Comparison of ENCODE assay signal across 1 cellular context in the genomic region with DNA sequence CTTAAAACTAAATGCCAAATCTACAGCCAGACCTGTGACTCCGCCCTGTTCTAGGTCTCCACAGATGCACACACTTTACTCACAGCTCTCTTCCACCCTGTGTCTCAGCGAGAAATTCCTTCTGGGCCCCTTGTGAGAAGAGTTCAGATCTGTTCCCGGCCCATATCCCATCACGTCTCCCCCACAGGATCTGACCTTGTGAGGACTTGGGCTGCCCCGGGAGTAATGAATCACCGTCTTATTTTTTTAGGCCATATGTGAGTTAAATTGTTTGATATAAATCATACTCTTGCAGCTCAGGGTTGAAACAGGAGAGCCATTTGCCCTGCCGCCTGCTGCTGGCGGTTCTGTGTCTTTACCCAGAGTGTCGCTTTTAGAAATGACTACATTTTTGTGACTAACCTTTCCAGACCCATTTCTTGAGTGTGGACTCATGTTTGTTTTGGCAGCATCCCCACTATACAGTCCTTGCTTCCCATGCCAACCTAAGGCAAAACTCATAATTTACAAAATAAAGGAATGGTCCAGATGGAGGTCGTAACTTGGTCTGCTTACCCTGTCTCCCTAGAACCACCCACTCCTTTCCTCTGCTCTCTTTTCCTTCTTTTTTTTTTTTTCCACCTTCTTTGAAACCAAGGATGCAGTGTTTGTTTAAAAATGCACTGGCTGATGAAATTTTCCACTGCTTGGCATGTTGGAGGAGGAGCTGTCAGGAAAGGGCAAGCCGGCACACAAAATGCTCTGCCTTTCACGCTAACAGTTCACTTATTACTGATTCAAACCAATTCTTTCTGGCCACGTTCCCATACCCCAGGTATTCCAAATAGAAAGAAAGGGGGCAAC.
TF ChIP-seq lines count a peak whose summit lies in the region.

No MANE protein-coding gene starts in this region.

TF ChIP-seq in GM23338, 12 proteins besides CTCF, POLR2A, EP300 and RAD21 (continued from another document):
- TF ChIP-seq, protein P1, sequence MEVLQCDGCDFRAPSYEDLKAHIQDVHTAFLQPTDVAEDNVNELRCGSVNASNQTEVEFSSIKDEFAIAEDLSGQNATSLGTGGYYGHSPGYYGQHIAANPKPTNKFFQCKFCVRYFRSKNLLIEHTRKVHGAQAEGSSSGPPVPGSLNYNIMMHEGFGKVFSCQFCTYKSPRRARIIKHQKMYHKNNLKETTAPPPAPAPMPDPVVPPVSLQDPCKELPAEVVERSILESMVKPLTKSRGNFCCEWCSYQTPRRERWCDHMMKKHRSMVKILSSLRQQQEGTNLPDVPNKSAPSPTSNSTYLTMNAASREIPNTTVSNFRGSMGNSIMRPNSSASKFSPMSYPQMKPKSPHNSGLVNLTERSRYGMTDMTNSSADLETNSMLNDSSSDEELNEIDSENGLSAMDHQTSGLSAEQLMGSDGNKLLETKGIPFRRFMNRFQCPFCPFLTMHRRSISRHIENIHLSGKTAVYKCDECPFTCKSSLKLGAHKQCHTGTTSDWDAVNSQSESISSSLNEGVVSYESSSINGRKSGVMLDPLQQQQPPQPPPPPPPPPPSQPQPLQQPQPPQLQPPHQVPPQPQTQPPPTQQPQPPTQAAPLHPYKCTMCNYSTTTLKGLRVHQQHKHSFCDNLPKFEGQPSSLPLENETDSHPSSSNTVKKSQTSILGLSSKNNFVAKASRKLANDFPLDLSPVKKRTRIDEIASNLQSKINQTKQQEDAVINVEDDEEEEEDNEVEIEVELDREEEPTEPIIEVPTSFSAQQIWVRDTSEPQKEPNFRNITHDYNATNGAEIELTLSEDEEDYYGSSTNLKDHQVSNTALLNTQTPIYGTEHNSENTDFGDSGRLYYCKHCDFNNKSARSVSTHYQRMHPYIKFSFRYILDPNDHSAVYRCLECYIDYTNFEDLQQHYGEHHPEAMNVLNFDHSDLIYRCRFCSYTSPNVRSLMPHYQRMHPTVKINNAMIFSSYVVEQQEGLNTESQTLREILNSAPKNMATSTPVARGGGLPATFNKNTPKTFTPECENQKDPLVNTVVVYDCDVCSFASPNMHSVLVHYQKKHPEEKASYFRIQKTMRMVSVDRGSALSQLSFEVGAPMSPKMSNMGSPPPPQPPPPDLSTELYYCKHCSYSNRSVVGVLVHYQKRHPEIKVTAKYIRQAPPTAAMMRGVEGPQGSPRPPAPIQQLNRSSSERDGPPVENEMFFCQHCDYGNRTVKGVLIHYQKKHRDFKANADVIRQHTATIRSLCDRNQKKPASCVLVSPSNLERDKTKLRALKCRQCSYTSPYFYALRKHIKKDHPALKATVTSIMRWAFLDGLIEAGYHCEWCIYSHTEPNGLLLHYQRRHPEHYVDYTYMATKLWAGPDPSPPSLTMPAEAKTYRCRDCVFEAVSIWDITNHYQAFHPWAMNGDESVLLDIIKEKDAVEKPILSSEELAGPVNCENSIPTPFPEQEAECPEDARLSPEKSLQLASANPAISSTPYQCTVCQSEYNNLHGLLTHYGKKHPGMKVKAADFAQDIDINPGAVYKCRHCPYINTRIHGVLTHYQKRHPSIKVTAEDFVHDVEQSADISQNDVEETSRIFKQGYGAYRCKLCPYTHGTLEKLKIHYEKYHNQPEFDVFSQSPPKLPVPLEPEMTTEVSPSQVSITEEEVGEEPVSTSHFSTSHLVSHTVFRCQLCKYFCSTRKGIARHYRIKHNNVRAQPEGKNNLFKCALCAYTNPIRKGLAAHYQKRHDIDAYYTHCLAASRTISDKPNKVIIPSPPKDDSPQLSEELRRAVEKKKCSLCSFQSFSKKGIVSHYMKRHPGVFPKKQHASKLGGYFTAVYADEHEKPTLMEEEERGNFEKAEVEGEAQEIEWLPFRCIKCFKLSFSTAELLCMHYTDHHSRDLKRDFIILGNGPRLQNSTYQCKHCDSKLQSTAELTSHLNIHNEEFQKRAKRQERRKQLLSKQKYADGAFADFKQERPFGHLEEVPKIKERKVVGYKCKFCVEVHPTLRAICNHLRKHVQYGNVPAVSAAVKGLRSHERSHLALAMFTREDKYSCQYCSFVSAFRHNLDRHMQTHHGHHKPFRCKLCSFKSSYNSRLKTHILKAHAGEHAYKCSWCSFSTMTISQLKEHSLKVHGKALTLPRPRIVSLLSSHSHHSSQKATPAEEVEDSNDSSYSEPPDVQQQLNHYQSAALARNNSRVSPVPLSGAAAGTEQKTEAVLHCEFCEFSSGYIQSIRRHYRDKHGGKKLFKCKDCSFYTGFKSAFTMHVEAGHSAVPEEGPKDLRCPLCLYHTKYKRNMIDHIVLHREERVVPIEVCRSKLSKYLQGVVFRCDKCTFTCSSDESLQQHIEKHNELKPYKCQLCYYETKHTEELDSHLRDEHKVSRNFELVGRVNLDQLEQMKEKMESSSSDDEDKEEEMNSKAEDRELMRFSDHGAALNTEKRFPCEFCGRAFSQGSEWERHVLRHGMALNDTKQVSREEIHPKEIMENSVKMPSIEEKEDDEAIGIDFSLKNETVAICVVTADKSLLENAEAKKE (CRISPR knock-in tag; IDR thresholded peaks at IDR 0.05): no peak
- TF ChIP-seq ZNF331 (CRISPR knock-in tag; IDR thresholded peaks at IDR 0.05; ENCODE audit: low read depth): no peak
- no peak for TF ChIP-seq NANOG (IDR thresholded peaks at IDR 0.05; ENCODE audit: borderline replicate concordance)
- TF ChIP-seq ETS1 (IDR thresholded peaks at IDR 0.05): no peak
